Comparison of ENCODE assay signal across 8 cellular contexts in genomic region chr12:96427269-96427729, GRCh38. TPM values are rescaled to one million over a fixed set of nuclear protein-coding genes. Genes with fewer than 3 reads are reported as not detected.
DNase-seq lines count a peak whose midpoint lies in the region; ATAC-seq and TF ChIP-seq lines count a peak whose summit lies in the region.

No MANE protein-coding gene starts in this region.

- H3K36me3 Mint-ChIP-seq in T-cell = no peaks in the 10 kb centered on the region
- no peaks in the 10 kb centered on the region for H3K36me3 Mint-ChIP-seq in neural crest cell (ENCODE audit: low read depth)

- H3K4me1 Mint-ChIP-seq in T-cell (peaks cover 8 to 34% (median 26%) of the 10 kb centered on the region in 3 donors), neural crest cell (peaks cover 12% of the 10 kb centered on the region)

- TF ChIP-seq CTCF in HEK293 (tag by site-specific recombination; IDR thresholded peaks at IDR 0.05) (no peak), esophagus muscularis mucosa (IDR thresholded peaks at IDR 0.05) (no peak), neural crest cell (conservative IDR thresholded peaks at IDR 0.05) (no peak)

- no peaks in the 10 kb centered on the region for H3K9me3 ChIP-seq in HEK293 (ENCODE audit: control insufficient read depth, insufficient read depth, low read depth, low read length)
- no peaks in the 10 kb centered on the region for H3K9me3 ChIP-seq in esophagus muscularis mucosa

- POLR2A ChIA-PET in HEK293 (lab: Yijun Ruan, JAX) (no interaction called here), T-cell (lab: Charles Lee) (no interaction called here)

- TF ChIP-seq POLR2A in esophagus muscularis mucosa (IDR thresholded peaks at IDR 0.05; ENCODE audit: low read depth) = no peak

- TF ChIP-seq EP300 in esophagus muscularis mucosa (IDR thresholded peaks at IDR 0.05) = no peak

- H3K4me3 Mint-ChIP-seq in T-cell (no peak overlapping the region), neural crest cell (no peak overlapping the region)

- H3K27ac Mint-ChIP-seq in T-cell = peak overlapping the region; percentile 18 to 58
- H3K27ac Mint-ChIP-seq in neural crest cell (ENCODE audit: unreplicated experiment) = peak overlapping the region; percentile 19

- H3K36me3 ChIP-seq in HEK293 (ENCODE audit: control insufficient read depth in 2 of 2, insufficient read depth in 1 of 2, low read length in 2 of 2) (no peaks in the 10 kb centered on the region), esophagus muscularis mucosa (no peaks in the 10 kb centered on the region)

- ATAC-seq in T-cell (replicated peaks in 1 of 4) (peak in 1 of 4 experiments; percentile 19), GM18873 (IDR thresholded peaks at IDR 0.05; ENCODE audit: low FRiP score, unreplicated experiment) (no peak), GM21737 (IDR thresholded peaks at IDR 0.05; ENCODE audit: unreplicated experiment) (no peak)

- H3K27me3 ChIP-seq in esophagus muscularis mucosa = no peaks in the 10 kb centered on the region

- no peak for DNase-seq in T-cell
- no peak for DNase-seq in esophagus muscularis mucosa (ENCODE audit: extremely low spot score)
- DNase-seq in neural crest cell (ENCODE audit: low read depth, low spot score) = no peak
- no peak for DNase-seq in mesenteric fat pad (ENCODE audit: low spot score)
- DNase-seq in inferior parietal cortex (ENCODE audit: extremely low spot score) = no peak

- H3K27me3 Mint-ChIP-seq in T-cell (no peaks in the 10 kb centered on the region), neural crest cell (ENCODE audit: low read depth) (no peaks in the 10 kb centered on the region)

- intact Hi-C loops in esophagus muscularis mucosa (cut with DNase I) = no loop called here

- no peaks in the 10 kb centered on the region for H3K4me1 ChIP-seq in HEK293 (ENCODE audit: control insufficient read depth, insufficient read depth, low read length)
- H3K4me1 ChIP-seq in esophagus muscularis mucosa = peaks cover 8 to 16% (median 12%) of the 10 kb centered on the region in 4 donors

- no peak overlapping the region for H3K4me3 ChIP-seq in HEK293 (ENCODE audit: low read depth, low read length)
- peak overlapping the region in 1 of 4 donors; percentile 13 for H3K4me3 ChIP-seq in esophagus muscularis mucosa

- H3K27ac ChIP-seq in HEK293 (ENCODE audit: extremely low read depth, low read depth, low read length) (no peak overlapping the region), esophagus muscularis mucosa (replicated peaks in 1 of 4) (peak overlapping the region; percentile 65 to 74 (median 67))

- H3K9me3 Mint-ChIP-seq in T-cell = no peaks in the 10 kb centered on the region
- H3K9me3 Mint-ChIP-seq in neural crest cell = no peaks in the 10 kb centered on the region

- CTCF ChIA-PET in HEK293 (lab: Yijun Ruan, JAX) (interaction anchor here (0.5 to 1.0 kb wide), 3 partner anchors 16 to 89 kb away, joined by 3 read pairs; no protein-coding TSS in a partner anchor), T-cell (lab: Charles Lee) (no interaction called here)

- 17% methylated on average over 6 of the region's 6 CpGs for WGBS in esophagus muscularis mucosa

TF ChIP-seq in HEK293, 187 proteins besides CTCF, POLR2A, EP300 and RAD21:
- TF ChIP-seq ZNF501 (tag by site-specific recombination; IDR thresholded peaks at IDR 0.05) (no peak), ZNF48 (tag by site-specific recombination; IDR thresholded peaks at IDR 0.05) (no peak), ZBTB10 (tag by site-specific recombination; IDR thresholded peaks at IDR 0.05) (no peak), ZNF600 (tag by site-specific recombination; IDR thresholded peaks at IDR 0.05) (no peak), SP3 (tag by site-specific recombination; IDR thresholded peaks at IDR 0.05) (peak; percentile 16; the same call in 1 of the 2 replicates), ZNF629 (tag by site-specific recombination; IDR thresholded peaks at IDR 0.05) (peak; percentile 59), SCRT1 (tag by site-specific recombination; IDR thresholded peaks at IDR 0.05; ENCODE audit: borderline replicate concordance) (no peak), ZBTB17 (tag by site-specific recombination; IDR thresholded peaks at IDR 0.05) (0 out of 2 replicates have a peak, but pooled peaks have one; percentile 10), ZNF837 (tag by site-specific recombination; IDR thresholded peaks at IDR 0.05) (no peak), ZNF843 (tag by site-specific recombination; IDR thresholded peaks at IDR 0.05) (no peak), EGR2 (tag by site-specific recombination; IDR thresholded peaks at IDR 0.05; ENCODE audit: low read depth) (no peak), ZNF24 (tag by site-specific recombination; IDR thresholded peaks at IDR 0.05) (0 out of 2 replicates have a peak, but pooled peaks have one; percentile 58), ZBTB20 (tag by site-specific recombination; IDR thresholded peaks at IDR 0.05) (no peak), PRDM1 (tag by site-specific recombination; IDR thresholded peaks at IDR 0.05) (no peak), ZNF23 (tag by site-specific recombination; IDR thresholded peaks at IDR 0.05; ENCODE audit: borderline replicate concordance) (no peak), ZNF449 (tag by site-specific recombination; IDR thresholded peaks at IDR 0.05) (no peak), ZNF747 (tag by site-specific recombination; IDR thresholded peaks at IDR 0.05) (no peak), KLF8 (tag by site-specific recombination; IDR thresholded peaks at IDR 0.05) (no peak), BCL11B (tag by site-specific recombination; IDR thresholded peaks at IDR 0.05; ENCODE audit: low read depth) (no peak), TRIM28 (IDR thresholded peaks at IDR 0.05; ENCODE audit: borderline replicate concordance, low read length) (no peak), ZNF266 (tag by site-specific recombination; IDR thresholded peaks at IDR 0.05; ENCODE audit: low read depth) (no peak), ZNF560 (tag by site-specific recombination; IDR thresholded peaks at IDR 0.05; ENCODE audit: borderline replicate concordance) (no peak), ZNF692 (tag by site-specific recombination; IDR thresholded peaks at IDR 0.05) (no peak), BCL6B (tag by site-specific recombination; IDR thresholded peaks at IDR 0.05) (no peak)
TF ChIP-seq in HEK293: peak in this region for 4.

RNA-seq across cellular contexts. Expression of gene CDK17, which starts 27.1 kb away (rescaled TPM):
- total RNA-seq in T-cell = 100 to 1,000 TPM in 1 of 5 donors, 10 to 100 TPM in 4; 56.4 to 114 (median 72.2) TPM
- 10 to 100 TPM; 56.2 to 96.9 (median 68.6) TPM for total RNA-seq in esophagus muscularis mucosa
- total RNA-seq in neural crest cell = 32.8 and 33.4 TPM in 2 replicates
- total RNA-seq in mesenteric fat pad = 46.2 TPM
